In genomic region chr12:93381183-93381975, GRCh38 we compare ENCODE assay signal across 8 cellular contexts.
DNase-seq lines count a peak whose midpoint lies in the region; ATAC-seq lines count a peak whose summit lies in the region.

No MANE protein-coding gene starts in this region.

- H3K4me3 ChIP-seq in iPS-20b (ENCODE audit: low read length): peak overlapping the region; percentile 99

- H3K4me1 ChIP-seq in iPS-20b (ENCODE audit: insufficient read depth, low read length): peaks cover 14% of the 10 kb centered on the region; the same call in 1 of the 2 replicates

- H3K4me1 Mint-ChIP-seq in T-helper 2 cell treated with Interferon-gamma antibody and Interleukin-4, amounts not matched to agents 5 μg/mL and 100 μg/mL, for 36 hours (ENCODE audit: low read depth): peaks cover 42% of the 10 kb centered on the region
- H3K4me1 Mint-ChIP-seq in activated naive CD8-positive, alpha-beta T cell (ENCODE audit: low read depth): peaks cover 58% of the 10 kb centered on the region
- H3K4me1 Mint-ChIP-seq in stimulated activated naive CD8-positive, alpha-beta T cell treated with anti-CD3 and anti-CD28 coated beads, Interleukin-15, amount 100 ng/mL, for 72 hours: peaks cover 60% of the 10 kb centered on the region

- H3K27me3 Mint-ChIP-seq in T-helper 2 cell treated with Interferon-gamma antibody and Interleukin-4, amounts not matched to agents 5 μg/mL and 100 μg/mL, for 36 hours (ENCODE audit: low read depth): no peaks in the 10 kb centered on the region
- no peaks in the 10 kb centered on the region for H3K27me3 Mint-ChIP-seq in activated naive CD8-positive, alpha-beta T cell
- H3K27me3 Mint-ChIP-seq in stimulated activated naive CD8-positive, alpha-beta T cell treated with anti-CD3 and anti-CD28 coated beads, Interleukin-15, amount 100 ng/mL, for 72 hours: no peaks in the 10 kb centered on the region

- H3K4me3 Mint-ChIP-seq in T-helper 2 cell treated with Interferon-gamma antibody and Interleukin-4, amounts not matched to agents 5 μg/mL and 100 μg/mL, for 36 hours: peak overlapping the region; percentile 98
- H3K4me3 Mint-ChIP-seq in activated naive CD8-positive, alpha-beta T cell: peak overlapping the region; percentile 97
- peak overlapping the region; percentile 97 to 98 for H3K4me3 Mint-ChIP-seq in stimulated activated naive CD8-positive, alpha-beta T cell treated with anti-CD3 and anti-CD28 coated beads, Interleukin-15, amount 100 ng/mL, for 72 hours

- H3K36me3 ChIP-seq in iPS-20b (ENCODE audit: insufficient read depth, low read depth, low read length): no peaks in the 10 kb centered on the region; the same call in 1 of the 2 replicates

- no peak for DNase-seq in T-helper 2 cell treated with Interferon-gamma antibody and Interleukin-4, amounts not matched to agents 5 μg/mL and 100 μg/mL, for 36 hours (ENCODE audit: low spot score)
- DNase-seq in T-helper 2 cell: no peak
- no peak for DNase-seq in stimulated activated naive CD8-positive, alpha-beta T cell treated with anti-CD3 and anti-CD28 coated beads, Interleukin-15, amount 100 ng/mL, for 72 hours
- DNase-seq in activated CD4-positive, CD25-positive, alpha-beta regulatory T cell (lab: John Stamatoyannopoulos, UW): no peak
- no peak for DNase-seq in NCI-H226

- peaks cover 18% of the 10 kb centered on the region for H3K36me3 Mint-ChIP-seq in T-helper 2 cell treated with Interferon-gamma antibody and Interleukin-4, amounts not matched to agents 5 μg/mL and 100 μg/mL, for 36 hours (ENCODE audit: low read depth)
- H3K36me3 Mint-ChIP-seq in activated naive CD8-positive, alpha-beta T cell: peaks cover 12% of the 10 kb centered on the region

- H3K27ac ChIP-seq in iPS-20b (ENCODE audit: low read length): no peak overlapping the region

- H3K9me3 Mint-ChIP-seq in T-helper 2 cell treated with Interferon-gamma antibody and Interleukin-4, amounts not matched to agents 5 μg/mL and 100 μg/mL, for 36 hours: no peaks in the 10 kb centered on the region
- no peaks in the 10 kb centered on the region for H3K9me3 Mint-ChIP-seq in activated naive CD8-positive, alpha-beta T cell (ENCODE audit: low read depth)
- H3K9me3 Mint-ChIP-seq in stimulated activated naive CD8-positive, alpha-beta T cell treated with anti-CD3 and anti-CD28 coated beads, Interleukin-15, amount 100 ng/mL, for 72 hours: peaks cover 0 to 6% of the 10 kb centered on the region in 2 donors

- H3K27me3 ChIP-seq in iPS-20b (ENCODE audit: insufficient read depth, low read length): no peaks in the 10 kb centered on the region

- H3K9ac ChIP-seq in iPS-20b (ENCODE audit: low read depth, low read length): no peak overlapping the region; the same call in 1 of the 2 replicates

- no peak overlapping the region for H3K27ac Mint-ChIP-seq in T-helper 2 cell treated with Interferon-gamma antibody and Interleukin-4, amounts not matched to agents 5 μg/mL and 100 μg/mL, for 36 hours
- H3K27ac Mint-ChIP-seq in activated naive CD8-positive, alpha-beta T cell: peak overlapping the region; percentile 36
- H3K27ac Mint-ChIP-seq in stimulated activated naive CD8-positive, alpha-beta T cell treated with anti-CD3 and anti-CD28 coated beads, Interleukin-15, amount 100 ng/mL, for 72 hours: no peak overlapping the region

- H3K9me3 ChIP-seq in iPS-20b (ENCODE audit: insufficient read depth, low read depth, low read length): no peaks in the 10 kb centered on the region

- ATAC-seq in stimulated activated naive CD8-positive, alpha-beta T cell treated with anti-CD3 and anti-CD28 coated beads, Interleukin-15, amount 100 ng/mL, for 72 hours: no peak
- ATAC-seq in HG02870 (IDR thresholded peaks at IDR 0.05; ENCODE audit: unreplicated experiment): no peak
